1 cellular context compared by ENCODE assay signal in genomic region chr3:167734498-167735232, GRCh38.
TF ChIP-seq lines count a peak whose summit lies in the region.

TSS of gene PDCD10 (minus strand) at chr3:167734892. CDS start at chr3:167720157, 14,735 bp downstream.

TF ChIP-seq in GM12878, 131 proteins besides CTCF, POLR2A, EP300 and RAD21 (continued from another document and continues in another):
- TF ChIP-seq ATF3 (IDR thresholded peaks at IDR 0.05; ENCODE audit: borderline replicate concordance, extremely low read depth, low read depth, low read length) (no peak), BHLHE40 (IDR thresholded peaks at IDR 0.05; ENCODE audit: borderline replicate concordance in 1 of 2, low read depth in 2 of 2, low read length in 1 of 2) (peak in 1 of 2 experiments; percentile 27; a peak in 1 of 4 replicates), NFXL1 (IDR thresholded peaks at IDR 0.05; ENCODE audit: borderline replicate concordance) (no peak), SIX5 (IDR thresholded peaks at IDR 0.05; ENCODE audit: low read depth, low read length, severe bottlenecking) (peak; percentile 94), PBX3 (IDR thresholded peaks at IDR 0.05; ENCODE audit: insufficient replicate concordance, low read depth, low read length) (peak; percentile 31), EGR1 (IDR thresholded peaks at IDR 0.05; ENCODE audit: borderline replicate concordance in 1 of 2, low read depth in 2 of 2, low read length in 2 of 2) (peak in 1 of 2 experiments; percentile 89; a peak in 2 of 3 replicates), PAX5 (IDR thresholded peaks at IDR 0.05; ENCODE audit: borderline replicate concordance, low read depth, low read length) (no peak; the same call in 1 of the 2 replicates), RELB (IDR thresholded peaks at IDR 0.05; ENCODE audit: low read depth) (peak; percentile 64; the same call in 1 of the 2 replicates), HDGF (IDR thresholded peaks at IDR 0.05) (peak; percentile 98), NKRF (conservative IDR thresholded peaks at IDR 0.05) (peak; percentile 80), SMAD5 (IDR thresholded peaks at IDR 0.05; ENCODE audit: low read depth) (peak; percentile 83; the same call in 1 of the 2 replicates), YY1 (IDR thresholded peaks at IDR 0.05; ENCODE audit: low read depth, low read length) (peak; percentile 55; the same call in 1 of the 2 replicates), ZNF622 (IDR thresholded peaks at IDR 0.05) (no peak), RCOR1 (conservative IDR thresholded peaks at IDR 0.05; ENCODE audit: low read depth, low read length) (no peak), SREBF1 (IDR thresholded peaks at IDR 0.05; ENCODE audit: low read length) (peak; percentile 81; the same call in 1 of the 2 replicates), SRF (IDR thresholded peaks at IDR 0.05; ENCODE audit: low read depth in 2 of 2, low read length in 2 of 2) (peak in 1 of 2 experiments; percentile 64; a peak in 1 of 4 replicates), MXI1 (IDR thresholded peaks at IDR 0.05; ENCODE audit: low read depth, low read length) (peak; percentile 68), ZBTB40 (IDR thresholded peaks at IDR 0.05; ENCODE audit: borderline replicate concordance) (peak; percentile 94), PKNOX1 (IDR thresholded peaks at IDR 0.05) (peak; percentile 89), POLR2AphosphoS2 (IDR thresholded peaks at IDR 0.05; ENCODE audit: low read depth, low read length) (0 out of 2 replicates have a peak, but pooled peaks have one; percentile 39), TARDBP (IDR thresholded peaks at IDR 0.05; ENCODE audit: borderline replicate concordance) (peak; percentile 93; the same call in 1 of the 2 replicates), ZBTB11 (CRISPR knock-in tag; IDR thresholded peaks at IDR 0.05) (peak; percentile 71), MAX (IDR thresholded peaks at IDR 0.05; ENCODE audit: low read depth, low read length) (peak; percentile 28; the same call in 1 of the 2 replicates), SMARCA5 (IDR thresholded peaks at IDR 0.05) (no peak), CBX5 (IDR thresholded peaks at IDR 0.05; ENCODE audit: low read depth) (no peak), MYC (IDR thresholded peaks at IDR 0.05; ENCODE audit: insufficient read depth, insufficient read length, insufficient replicate concordance, low read length, severe bottlenecking) (peak; percentile 15), EED (IDR thresholded peaks at IDR 0.05; ENCODE audit: low read depth) (peak; percentile 70; the same call in 1 of the 2 replicates), HCFC1 (IDR thresholded peaks at IDR 0.05; ENCODE audit: low read length) (peak; percentile 97), CREM (IDR thresholded peaks at IDR 0.05; ENCODE audit: low read depth) (peak; percentile 87), MLLT1 (IDR thresholded peaks at IDR 0.05) (peak; percentile 92), ELK1 (IDR thresholded peaks at IDR 0.05; ENCODE audit: low read depth, low read length) (peak; percentile 86), E4F1 (IDR thresholded peaks at IDR 0.05; ENCODE audit: borderline replicate concordance, partially characterized antibody) (peak; percentile 56), TCF12 (IDR thresholded peaks at IDR 0.05; ENCODE audit: low read depth, low read length) (peak; percentile 48; the same call in 1 of the 2 replicates), IKZF2 (IDR thresholded peaks at IDR 0.05) (peak in 1 of 2 experiments; percentile 24; a peak in 2 of 4 replicates), SP1 (IDR thresholded peaks at IDR 0.05; ENCODE audit: low read depth, low read length) (peak; percentile 77), PML (IDR thresholded peaks at IDR 0.05; ENCODE audit: low read length) (peak; percentile 91; the same call in 1 of the 2 replicates), CHD2 (IDR thresholded peaks at IDR 0.05; ENCODE audit: borderline replicate concordance, low read depth, low read length) (peak; percentile 75), NR2C1 (IDR thresholded peaks at IDR 0.05) (0 out of 2 replicates have a peak, but pooled peaks have one; percentile 51), MEF2A (IDR thresholded peaks at IDR 0.05; ENCODE audit: insufficient read depth, low read depth, low read length) (no peak)
